Comparison of ENCODE assay signal across 8 cellular contexts in the genomic region with DNA sequence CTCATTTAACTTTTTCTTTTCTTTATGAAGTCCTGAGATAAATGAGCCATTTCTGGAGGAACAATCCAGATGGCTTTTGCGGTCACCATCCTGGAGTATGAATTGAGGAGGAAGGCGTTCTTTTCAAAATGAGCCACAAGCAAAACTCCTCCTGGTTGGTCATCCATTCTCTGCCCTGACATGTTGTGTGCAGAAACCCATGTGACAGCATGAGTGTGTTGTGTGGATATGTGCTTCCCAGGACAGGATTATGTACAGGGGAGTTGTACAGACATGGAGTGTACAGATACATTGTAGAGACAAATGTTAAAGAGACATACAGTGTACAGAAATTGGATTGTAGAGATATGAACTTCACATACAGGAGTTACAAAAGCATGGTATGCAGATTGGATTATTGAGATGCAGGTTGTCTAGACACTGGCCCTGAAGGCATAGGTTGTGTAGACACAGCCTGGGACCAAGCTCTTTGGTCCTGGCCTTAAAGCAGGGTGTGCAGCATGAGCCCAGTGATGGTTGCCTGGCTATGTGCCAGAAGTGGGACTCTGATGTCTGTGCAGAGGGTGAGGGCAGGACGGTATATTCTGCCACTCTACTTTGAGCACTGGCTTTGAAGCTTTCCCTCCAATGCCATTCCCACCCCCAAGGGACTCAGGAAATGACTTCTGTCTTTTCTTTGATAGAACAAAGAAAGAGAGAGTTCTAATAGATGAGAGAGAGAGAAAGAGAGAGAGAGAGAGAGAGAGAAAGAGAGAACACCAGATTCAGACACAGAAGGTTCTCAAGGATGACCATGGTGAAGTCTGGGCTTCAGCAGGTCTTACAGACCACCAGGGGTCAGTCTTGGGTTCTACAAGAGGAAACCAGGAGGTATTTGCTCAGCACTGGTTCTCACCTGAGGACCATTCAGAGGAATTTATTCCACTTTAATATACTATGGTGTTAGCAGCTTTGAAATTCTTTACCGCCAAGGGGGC.
DNase-seq lines count a peak whose midpoint lies in the region; ATAC-seq, FAIRE-seq and TF ChIP-seq lines count a peak whose summit lies in the region.

No MANE protein-coding gene starts in this region.

- in situ Hi-C loops in SK-MEL-5 (cut with HindIII; ENCODE audit: low pct_unique_long_range_greater_than_20kb, low sequenced_read_pairs) = no loop called here

- H3K27ac ChIP-seq in dorsolateral prefrontal cortex = peak overlapping the region in 5 of 59 donors; percentile 50 to 78 (median 76)

- no peaks in the 10 kb centered on the region for H3K9me3 ChIP-seq in Loucy (ENCODE audit: insufficient read depth, low read depth, low read length)

- DNase-seq in AG09309 (ENCODE audit: low read depth) (peak; percentile 40), GM03348 (ENCODE audit: low spot score) (peak; percentile 44), SK-MEL-5 (ENCODE audit: low read depth, low spot score) (peak; percentile 81), dorsolateral prefrontal cortex (peak in 3 of 10 donors; percentile 46 to 65 (median 51)), lung microvascular endothelial cell (ENCODE audit: low read depth in 2 of 2) (peak; percentile 69 to 72), urothelium cell line (ENCODE audit: low spot score) (peak; percentile 54)

- no peaks in the 10 kb centered on the region for H3K9me2 ChIP-seq in Loucy (replicated peaks; ENCODE audit: low read depth, low read length)

- peaks cover 14% of the 10 kb centered on the region for H3K4me1 ChIP-seq in Loucy (ENCODE audit: insufficient read depth, low read length, poor library complexity, severe bottlenecking)

- H4K20me1 ChIP-seq in Loucy (ENCODE audit: insufficient read depth, low read length, poor library complexity, severe bottlenecking) = no peaks in the 10 kb centered on the region

- ATAC-seq in GM21390 (IDR thresholded peaks at IDR 0.05; ENCODE audit: unreplicated experiment) = no peak

- H3F3A ChIP-seq in Loucy (ENCODE audit: low read depth) = no peaks in the 10 kb centered on the region

- H3K4me3 ChIP-seq in AG09309 (ENCODE audit: control insufficient read depth, low read depth, low read length) (no peak overlapping the region), Loucy (ENCODE audit: low read length, poor library complexity, severe bottlenecking) (no peak overlapping the region), dorsolateral prefrontal cortex (no peak overlapping the region)

- H3K27me3 ChIP-seq in Loucy (ENCODE audit: insufficient read depth, low read length, poor library complexity, severe bottlenecking) (no peaks in the 10 kb centered on the region), dorsolateral prefrontal cortex (no peaks in the 10 kb centered on the region)

- intact Hi-C loops in dorsolateral prefrontal cortex (cut with DNase I) = loop anchor here (5.0 kb wide), 2 partner anchors 231 to 751 kb away; no protein-coding TSS in a partner anchor

- no peaks in the 10 kb centered on the region for H3K36me3 ChIP-seq in Loucy (ENCODE audit: insufficient read depth, low read length)

- TF ChIP-seq CTCF in AG09309 (IDR thresholded peaks at IDR 0.05; ENCODE audit: control insufficient read depth, insufficient read depth, low read depth, low read length, missing control alignments) (peak; percentile 69), Loucy (conservative IDR thresholded peaks at IDR 0.05; ENCODE audit: low read length) (peak; percentile 91), dorsolateral prefrontal cortex (IDR thresholded peaks at IDR 0.05 in 54 of 56, conservative IDR thresholded peaks at IDR 0.05 in 2 of 56; ENCODE audit: low read depth in 1 of 56, partially characterized antibody in 56 of 56) (peak; percentile 47 to 87 (median 74))

- no peak for FAIRE-seq in urothelium cell line (lab: Jason Lieb, UNC)

- H3K4me2 ChIP-seq in Loucy (ENCODE audit: low read depth, low read length, poor library complexity, severe bottlenecking) = peak overlapping the region; percentile 23

- H3K9ac ChIP-seq in Loucy (ENCODE audit: low read depth, low read length, poor library complexity, severe bottlenecking) = no peak overlapping the region

- H2AFZ ChIP-seq in Loucy (ENCODE audit: low read length) = no peak overlapping the region; the same call in 1 of the 2 replicates

- H3K79me2 ChIP-seq in Loucy (ENCODE audit: insufficient read depth, low read length) = no peaks in the 10 kb centered on the region
